ENCODE assay signal across 14 cellular contexts in the genomic region with DNA sequence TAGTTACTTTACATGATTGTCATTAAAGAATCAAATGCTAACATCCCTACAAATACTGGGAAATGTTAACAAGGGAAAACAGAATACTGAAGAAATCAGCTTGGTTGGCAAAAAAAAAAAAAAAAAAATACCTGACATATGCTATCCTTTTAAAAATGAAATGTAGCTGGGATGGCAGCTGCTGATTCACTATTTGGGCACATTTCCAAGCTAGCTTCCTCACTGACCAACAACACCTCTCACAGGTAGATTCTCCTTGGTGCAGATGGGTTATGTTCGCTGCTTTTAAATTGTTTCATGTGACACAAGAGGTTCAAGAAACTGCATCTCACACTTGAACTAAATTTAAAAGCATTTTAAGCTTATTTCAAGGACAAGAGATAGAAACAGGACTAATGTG. TPM values are rescaled to one million over a fixed set of nuclear protein-coding genes. Genes with fewer than 3 reads are reported as not detected.
DNase-seq lines count a peak whose midpoint lies in the region; ATAC-seq and TF ChIP-seq lines count a peak whose summit lies in the region.
"Had no signal": no experiment of that assay in that cellular context is flagged by ENCODE, and none has a peak within 500 bp of the region (broad histone marks: within the 10 kb centered on the region; RNA-seq: fewer than 3 reads in every experiment).

No MANE protein-coding gene starts in this region.

- DNase-seq in COLO668 (lab: John Stamatoyannopoulos, UW; ENCODE audit: unreplicated experiment) (peak; percentile 20), Daoy (ENCODE audit: low read depth) (peak; percentile 18), NCI-H510A (lab: John Stamatoyannopoulos, UW) (peak; percentile 20), cerebellar cortex (ENCODE audit: low spot score) (peak; percentile 78), CD1c-positive myeloid dendritic cell (ENCODE audit: extremely low spot score) (no peak)
- no peak for DNase-seq in stimulated activated CD4-positive, alpha-beta T cell treated with anti-CD3 and anti-CD28 coated beads, Interleukin-1b, Interleukin-23, amount 100 ng/mL, for 48 hours
- DNase-seq: activated CD4-positive, alpha-beta memory T cell treated with anti-CD3 and anti-CD28 coated beads, Interleukin-2, amount 10 ng/mL, durations not matched to agents 7 days and 5 days; left cardiac atrium; stimulated activated CD4-positive, alpha-beta T cell treated with anti-CD3 and anti-CD28 coated beads, Interleukin-12 subunit alpha, Interleukin-12 subunit beta, amount 100 ng/mL, for 4 hours; T-helper 17 cell; testis; WERI-Rb-1 had no signal

- no peak for ATAC-seq in HG03439 (IDR thresholded peaks at IDR 0.05; ENCODE audit: unreplicated experiment)
- no peak for ATAC-seq in GM18505 (IDR thresholded peaks at IDR 0.05; ENCODE audit: unreplicated experiment)
- ATAC-seq: left cardiac atrium, T-helper 17 cell had no signal

- TF ChIP-seq POLR2A in GM18505 (IDR thresholded peaks at IDR 0.05; ENCODE audit: borderline replicate concordance, extremely low read depth, insufficient read depth, insufficient read length) = no peak

RNA-seq across cellular contexts. Expression of gene PRUNE2, which starts 6.1 kb away (rescaled TPM):
- 2.0 and 5.6 TPM in 2 replicates for total RNA-seq in Daoy (2014; rRNA removed; shearing (Covaris generic))

Comparison
In these comparisons a context has a peak if more than half of its experiments do, and no peak if none do; other contexts are left out.
1. DNase-seq: peak in COLO668 (single experiment), Daoy (single experiment), NCI-H510A (single experiment) and cerebellar cortex (single experiment); none in CD1c-positive myeloid dendritic cell (single experiment) and stimulated activated CD4-positive, alpha-beta T cell treated with anti-CD3 and anti-CD28 coated beads, Interleukin-1b, Interleukin-23, amount 100 ng/mL, for 48 hours (single experiment).